Comparison of ENCODE assay signal across 1 cellular context in the genomic region with DNA sequence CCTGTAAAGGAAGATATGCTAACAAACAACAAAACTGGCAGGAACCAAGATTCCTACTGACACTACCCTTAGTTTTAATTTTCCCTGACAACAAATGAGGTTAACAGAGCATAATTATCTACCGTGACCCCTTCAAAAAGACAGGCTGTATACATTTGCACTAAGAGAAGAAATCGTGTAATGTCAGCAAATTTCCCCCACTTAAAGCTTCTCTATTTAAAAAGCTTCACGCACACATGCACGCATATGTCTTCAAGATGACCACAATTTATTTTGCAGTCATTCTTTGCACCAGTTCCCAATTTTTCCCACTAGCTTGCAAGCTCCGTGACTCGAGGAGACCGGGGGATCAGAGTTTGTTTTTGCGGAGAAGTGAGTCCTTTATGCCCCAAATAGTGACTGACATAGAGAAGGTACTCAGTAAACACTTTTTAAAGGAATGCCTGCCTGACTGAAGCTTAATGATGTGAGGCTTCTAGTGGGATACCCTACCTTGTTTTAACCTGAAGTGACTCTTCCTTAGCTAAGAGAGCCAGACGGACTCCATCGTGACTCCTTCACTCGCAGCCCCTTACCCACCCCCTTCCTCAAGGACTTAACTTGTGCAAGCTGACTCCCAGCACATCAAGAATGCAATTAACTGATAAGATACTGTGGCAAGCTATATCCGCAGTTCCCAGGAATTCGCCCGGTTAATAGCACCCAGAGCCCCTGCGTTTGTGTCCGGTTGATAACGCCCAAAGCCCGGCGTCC.
TF ChIP-seq lines count a peak whose summit lies in the region.

No MANE protein-coding gene starts in this region.

TF ChIP-seq in K562, 482 proteins besides CTCF, POLR2A, EP300 and RAD21 (continued from another document and continues in another):
- no peak for TF ChIP-seq ZNF184 (CRISPR knock-in tag; IDR thresholded peaks at IDR 0.05)
- peak; percentile 94; the same call in 1 of the 2 replicates for TF ChIP-seq ZNF584 (CRISPR knock-in tag; IDR thresholded peaks at IDR 0.05; ENCODE audit: low read depth)
- TF ChIP-seq CCNT2 (IDR thresholded peaks at IDR 0.05; ENCODE audit: borderline replicate concordance, extremely low read depth, insufficient read length, low read depth, low read length) = peak; percentile 58
- TF ChIP-seq, protein P1, sequence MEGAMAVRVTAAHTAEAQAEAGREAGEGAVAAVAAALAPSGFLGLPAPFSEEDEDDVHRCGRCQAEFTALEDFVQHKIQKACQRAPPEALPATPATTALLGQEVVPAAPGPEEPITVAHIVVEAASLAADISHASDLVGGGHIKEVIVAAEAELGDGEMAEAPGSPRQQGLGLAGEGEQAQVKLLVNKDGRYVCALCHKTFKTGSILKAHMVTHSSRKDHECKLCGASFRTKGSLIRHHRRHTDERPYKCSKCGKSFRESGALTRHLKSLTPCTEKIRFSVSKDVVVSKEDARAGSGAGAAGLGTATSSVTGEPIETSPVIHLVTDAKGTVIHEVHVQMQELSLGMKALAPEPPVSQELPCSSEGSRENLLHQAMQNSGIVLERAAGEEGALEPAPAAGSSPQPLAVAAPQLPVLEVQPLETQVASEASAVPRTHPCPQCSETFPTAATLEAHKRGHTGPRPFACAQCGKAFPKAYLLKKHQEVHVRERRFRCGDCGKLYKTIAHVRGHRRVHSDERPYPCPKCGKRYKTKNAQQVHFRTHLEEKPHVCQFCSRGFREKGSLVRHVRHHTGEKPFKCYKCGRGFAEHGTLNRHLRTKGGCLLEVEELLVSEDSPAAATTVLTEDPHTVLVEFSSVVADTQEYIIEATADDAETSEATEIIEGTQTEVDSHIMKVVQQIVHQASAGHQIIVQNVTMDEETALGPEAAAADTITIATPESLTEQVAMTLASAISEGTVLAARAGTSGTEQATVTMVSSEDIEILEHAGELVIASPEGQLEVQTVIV (CRISPR knock-in tag; IDR thresholded peaks at IDR 0.05; ENCODE audit: borderline replicate concordance) = peak; percentile 33; the same call in 1 of the 2 replicates
- no peak for TF ChIP-seq ZNF347 (CRISPR knock-in tag; IDR thresholded peaks at IDR 0.05; ENCODE audit: low read depth)
- TF ChIP-seq ELF2 (CRISPR knock-in tag; IDR thresholded peaks at IDR 0.05) = 0 out of 2 replicates have a peak, but pooled peaks have one; percentile 8
- peak; percentile 35; the same call in 1 of the 2 replicates for TF ChIP-seq FOXM1 (IDR thresholded peaks at IDR 0.05; ENCODE audit: low read depth)
- TF ChIP-seq FOXM1 (CRISPR knock-in tag; IDR thresholded peaks at IDR 0.05; ENCODE audit: low read depth) = no peak
- no peak for TF ChIP-seq ZNF143 (CRISPR knock-in tag; IDR thresholded peaks at IDR 0.05)
- no peak for TF ChIP-seq EWSR1 (IDR thresholded peaks at IDR 0.05; ENCODE audit: borderline replicate concordance, low read depth, partially characterized antibody)
- TF ChIP-seq, protein P2, sequence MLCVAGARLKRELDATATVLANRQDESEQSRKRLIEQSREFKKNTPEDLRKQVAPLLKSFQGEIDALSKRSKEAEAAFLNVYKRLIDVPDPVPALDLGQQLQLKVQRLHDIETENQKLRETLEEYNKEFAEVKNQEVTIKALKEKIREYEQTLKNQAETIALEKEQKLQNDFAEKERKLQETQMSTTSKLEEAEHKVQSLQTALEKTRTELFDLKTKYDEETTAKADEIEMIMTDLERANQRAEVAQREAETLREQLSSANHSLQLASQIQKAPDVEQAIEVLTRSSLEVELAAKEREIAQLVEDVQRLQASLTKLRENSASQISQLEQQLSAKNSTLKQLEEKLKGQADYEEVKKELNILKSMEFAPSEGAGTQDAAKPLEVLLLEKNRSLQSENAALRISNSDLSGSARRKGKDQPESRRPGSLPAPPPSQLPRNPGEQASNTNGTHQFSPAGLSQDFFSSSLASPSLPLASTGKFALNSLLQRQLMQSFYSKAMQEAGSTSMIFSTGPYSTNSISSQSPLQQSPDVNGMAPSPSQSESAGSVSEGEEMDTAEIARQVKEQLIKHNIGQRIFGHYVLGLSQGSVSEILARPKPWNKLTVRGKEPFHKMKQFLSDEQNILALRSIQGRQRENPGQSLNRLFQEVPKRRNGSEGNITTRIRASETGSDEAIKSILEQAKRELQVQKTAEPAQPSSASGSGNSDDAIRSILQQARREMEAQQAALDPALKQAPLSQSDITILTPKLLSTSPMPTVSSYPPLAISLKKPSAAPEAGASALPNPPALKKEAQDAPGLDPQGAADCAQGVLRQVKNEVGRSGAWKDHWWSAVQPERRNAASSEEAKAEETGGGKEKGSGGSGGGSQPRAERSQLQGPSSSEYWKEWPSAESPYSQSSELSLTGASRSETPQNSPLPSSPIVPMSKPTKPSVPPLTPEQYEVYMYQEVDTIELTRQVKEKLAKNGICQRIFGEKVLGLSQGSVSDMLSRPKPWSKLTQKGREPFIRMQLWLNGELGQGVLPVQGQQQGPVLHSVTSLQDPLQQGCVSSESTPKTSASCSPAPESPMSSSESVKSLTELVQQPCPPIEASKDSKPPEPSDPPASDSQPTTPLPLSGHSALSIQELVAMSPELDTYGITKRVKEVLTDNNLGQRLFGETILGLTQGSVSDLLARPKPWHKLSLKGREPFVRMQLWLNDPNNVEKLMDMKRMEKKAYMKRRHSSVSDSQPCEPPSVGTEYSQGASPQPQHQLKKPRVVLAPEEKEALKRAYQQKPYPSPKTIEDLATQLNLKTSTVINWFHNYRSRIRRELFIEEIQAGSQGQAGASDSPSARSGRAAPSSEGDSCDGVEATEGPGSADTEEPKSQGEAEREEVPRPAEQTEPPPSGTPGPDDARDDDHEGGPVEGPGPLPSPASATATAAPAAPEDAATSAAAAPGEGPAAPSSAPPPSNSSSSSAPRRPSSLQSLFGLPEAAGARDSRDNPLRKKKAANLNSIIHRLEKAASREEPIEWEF (CRISPR knock-in tag; IDR thresholded peaks at IDR 0.05) = peak; percentile 91
- TF ChIP-seq SP1 (CRISPR knock-in tag; IDR thresholded peaks at IDR 0.05) = no peak
- TF ChIP-seq E2F3 (CRISPR knock-in tag; IDR thresholded peaks at IDR 0.05) = no peak; the same call in none of the 2 replicates
- TF ChIP-seq, protein P3, sequence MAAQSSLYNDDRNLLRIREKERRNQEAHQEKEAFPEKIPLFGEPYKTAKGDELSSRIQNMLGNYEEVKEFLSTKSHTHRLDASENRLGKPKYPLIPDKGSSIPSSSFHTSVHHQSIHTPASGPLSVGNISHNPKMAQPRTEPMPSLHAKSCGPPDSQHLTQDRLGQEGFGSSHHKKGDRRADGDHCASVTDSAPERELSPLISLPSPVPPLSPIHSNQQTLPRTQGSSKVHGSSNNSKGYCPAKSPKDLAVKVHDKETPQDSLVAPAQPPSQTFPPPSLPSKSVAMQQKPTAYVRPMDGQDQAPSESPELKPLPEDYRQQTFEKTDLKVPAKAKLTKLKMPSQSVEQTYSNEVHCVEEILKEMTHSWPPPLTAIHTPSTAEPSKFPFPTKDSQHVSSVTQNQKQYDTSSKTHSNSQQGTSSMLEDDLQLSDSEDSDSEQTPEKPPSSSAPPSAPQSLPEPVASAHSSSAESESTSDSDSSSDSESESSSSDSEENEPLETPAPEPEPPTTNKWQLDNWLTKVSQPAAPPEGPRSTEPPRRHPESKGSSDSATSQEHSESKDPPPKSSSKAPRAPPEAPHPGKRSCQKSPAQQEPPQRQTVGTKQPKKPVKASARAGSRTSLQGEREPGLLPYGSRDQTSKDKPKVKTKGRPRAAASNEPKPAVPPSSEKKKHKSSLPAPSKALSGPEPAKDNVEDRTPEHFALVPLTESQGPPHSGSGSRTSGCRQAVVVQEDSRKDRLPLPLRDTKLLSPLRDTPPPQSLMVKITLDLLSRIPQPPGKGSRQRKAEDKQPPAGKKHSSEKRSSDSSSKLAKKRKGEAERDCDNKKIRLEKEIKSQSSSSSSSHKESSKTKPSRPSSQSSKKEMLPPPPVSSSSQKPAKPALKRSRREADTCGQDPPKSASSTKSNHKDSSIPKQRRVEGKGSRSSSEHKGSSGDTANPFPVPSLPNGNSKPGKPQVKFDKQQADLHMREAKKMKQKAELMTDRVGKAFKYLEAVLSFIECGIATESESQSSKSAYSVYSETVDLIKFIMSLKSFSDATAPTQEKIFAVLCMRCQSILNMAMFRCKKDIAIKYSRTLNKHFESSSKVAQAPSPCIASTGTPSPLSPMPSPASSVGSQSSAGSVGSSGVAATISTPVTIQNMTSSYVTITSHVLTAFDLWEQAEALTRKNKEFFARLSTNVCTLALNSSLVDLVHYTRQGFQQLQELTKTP (IDR thresholded peaks at IDR 0.05; ENCODE audit: low read depth in 1 of 2, partially characterized antibody in 2 of 2) = peak; percentile 10 to 29
- TF ChIP-seq, protein P4, sequence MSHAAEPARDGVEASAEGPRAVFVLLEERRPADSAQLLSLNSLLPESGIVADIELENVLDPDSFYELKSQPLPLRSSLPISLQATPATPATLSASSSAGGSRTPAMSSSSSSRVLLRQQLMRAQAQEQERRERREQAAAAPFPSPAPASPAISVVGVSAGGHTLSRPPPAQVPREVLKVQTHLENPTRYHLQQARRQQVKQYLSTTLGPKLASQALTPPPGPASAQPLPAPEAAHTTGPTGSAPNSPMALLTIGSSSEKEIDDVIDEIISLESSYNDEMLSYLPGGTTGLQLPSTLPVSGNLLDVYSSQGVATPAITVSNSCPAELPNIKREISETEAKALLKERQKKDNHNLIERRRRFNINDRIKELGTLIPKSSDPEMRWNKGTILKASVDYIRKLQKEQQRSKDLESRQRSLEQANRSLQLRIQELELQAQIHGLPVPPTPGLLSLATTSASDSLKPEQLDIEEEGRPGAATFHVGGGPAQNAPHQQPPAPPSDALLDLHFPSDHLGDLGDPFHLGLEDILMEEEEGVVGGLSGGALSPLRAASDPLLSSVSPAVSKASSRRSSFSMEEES (CRISPR knock-in tag; IDR thresholded peaks at IDR 0.05) = no peak; the same call in 1 of the 2 replicates
- TF ChIP-seq ZNF212 (CRISPR knock-in tag; IDR thresholded peaks at IDR 0.05) = no peak
- no peak for TF ChIP-seq HMG20A (CRISPR knock-in tag; conservative IDR thresholded peaks at IDR 0.05)
- TF ChIP-seq THRAP3 (IDR thresholded peaks at IDR 0.05; ENCODE audit: borderline replicate concordance) = no peak; the same call in 1 of the 2 replicates
- TF ChIP-seq ZC3H4 (CRISPR knock-in tag; IDR thresholded peaks at IDR 0.05; ENCODE audit: borderline replicate concordance) = peak; percentile 92; the same call in 1 of the 2 replicates
- no peak for TF ChIP-seq NFXL1 (CRISPR knock-in tag; IDR thresholded peaks at IDR 0.05)
- peak; percentile 84; the same call in 1 of the 2 replicates for TF ChIP-seq HIVEP1 (CRISPR knock-in tag; IDR thresholded peaks at IDR 0.05)
- no peak for TF ChIP-seq KAT2B (IDR thresholded peaks at IDR 0.05; ENCODE audit: low read depth, low read length)
- TF ChIP-seq KHSRP (IDR thresholded peaks at IDR 0.05) = no peak
- TF ChIP-seq TCF7L2 (IDR thresholded peaks at IDR 0.05; ENCODE audit: low read depth, low read length) = no peak
- TF ChIP-seq, protein P5, sequence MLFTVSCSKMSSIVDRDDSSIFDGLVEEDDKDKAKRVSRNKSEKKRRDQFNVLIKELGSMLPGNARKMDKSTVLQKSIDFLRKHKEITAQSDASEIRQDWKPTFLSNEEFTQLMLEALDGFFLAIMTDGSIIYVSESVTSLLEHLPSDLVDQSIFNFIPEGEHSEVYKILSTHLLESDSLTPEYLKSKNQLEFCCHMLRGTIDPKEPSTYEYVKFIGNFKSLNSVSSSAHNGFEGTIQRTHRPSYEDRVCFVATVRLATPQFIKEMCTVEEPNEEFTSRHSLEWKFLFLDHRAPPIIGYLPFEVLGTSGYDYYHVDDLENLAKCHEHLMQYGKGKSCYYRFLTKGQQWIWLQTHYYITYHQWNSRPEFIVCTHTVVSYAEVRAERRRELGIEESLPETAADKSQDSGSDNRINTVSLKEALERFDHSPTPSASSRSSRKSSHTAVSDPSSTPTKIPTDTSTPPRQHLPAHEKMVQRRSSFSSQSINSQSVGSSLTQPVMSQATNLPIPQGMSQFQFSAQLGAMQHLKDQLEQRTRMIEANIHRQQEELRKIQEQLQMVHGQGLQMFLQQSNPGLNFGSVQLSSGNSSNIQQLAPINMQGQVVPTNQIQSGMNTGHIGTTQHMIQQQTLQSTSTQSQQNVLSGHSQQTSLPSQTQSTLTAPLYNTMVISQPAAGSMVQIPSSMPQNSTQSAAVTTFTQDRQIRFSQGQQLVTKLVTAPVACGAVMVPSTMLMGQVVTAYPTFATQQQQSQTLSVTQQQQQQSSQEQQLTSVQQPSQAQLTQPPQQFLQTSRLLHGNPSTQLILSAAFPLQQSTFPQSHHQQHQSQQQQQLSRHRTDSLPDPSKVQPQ (CRISPR knock-in tag; IDR thresholded peaks at IDR 0.05; ENCODE audit: borderline replicate concordance) = no peak
- peak; percentile 68 for TF ChIP-seq MTA2 (IDR thresholded peaks at IDR 0.05; ENCODE audit: low read depth)
- no peak for TF ChIP-seq SREBF2 (CRISPR knock-in tag; IDR thresholded peaks at IDR 0.05)
- TF ChIP-seq ADNP (tag; IDR thresholded peaks at IDR 0.05) = no peak
- TF ChIP-seq, protein P6, sequence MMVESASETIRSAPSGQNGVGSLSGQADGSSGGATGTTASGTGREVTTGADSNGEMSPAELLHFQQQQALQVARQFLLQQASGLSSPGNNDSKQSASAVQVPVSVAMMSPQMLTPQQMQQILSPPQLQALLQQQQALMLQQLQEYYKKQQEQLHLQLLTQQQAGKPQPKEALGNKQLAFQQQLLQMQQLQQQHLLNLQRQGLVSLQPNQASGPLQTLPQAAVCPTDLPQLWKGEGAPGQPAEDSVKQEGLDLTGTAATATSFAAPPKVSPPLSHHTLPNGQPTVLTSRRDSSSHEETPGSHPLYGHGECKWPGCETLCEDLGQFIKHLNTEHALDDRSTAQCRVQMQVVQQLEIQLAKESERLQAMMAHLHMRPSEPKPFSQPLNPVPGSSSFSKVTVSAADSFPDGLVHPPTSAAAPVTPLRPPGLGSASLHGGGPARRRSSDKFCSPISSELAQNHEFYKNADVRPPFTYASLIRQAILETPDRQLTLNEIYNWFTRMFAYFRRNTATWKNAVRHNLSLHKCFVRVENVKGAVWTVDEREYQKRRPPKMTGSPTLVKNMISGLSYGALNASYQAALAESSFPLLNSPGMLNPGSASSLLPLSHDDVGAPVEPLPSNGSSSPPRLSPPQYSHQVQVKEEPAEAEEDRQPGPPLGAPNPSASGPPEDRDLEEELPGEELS (CRISPR knock-in tag; IDR thresholded peaks at IDR 0.05; ENCODE audit: borderline replicate concordance) = no peak
- TF ChIP-seq KLF6 (CRISPR knock-in tag; IDR thresholded peaks at IDR 0.05; ENCODE audit: borderline replicate concordance) = peak; percentile 94; the same call in 1 of the 2 replicates
- TF ChIP-seq, protein P7, sequence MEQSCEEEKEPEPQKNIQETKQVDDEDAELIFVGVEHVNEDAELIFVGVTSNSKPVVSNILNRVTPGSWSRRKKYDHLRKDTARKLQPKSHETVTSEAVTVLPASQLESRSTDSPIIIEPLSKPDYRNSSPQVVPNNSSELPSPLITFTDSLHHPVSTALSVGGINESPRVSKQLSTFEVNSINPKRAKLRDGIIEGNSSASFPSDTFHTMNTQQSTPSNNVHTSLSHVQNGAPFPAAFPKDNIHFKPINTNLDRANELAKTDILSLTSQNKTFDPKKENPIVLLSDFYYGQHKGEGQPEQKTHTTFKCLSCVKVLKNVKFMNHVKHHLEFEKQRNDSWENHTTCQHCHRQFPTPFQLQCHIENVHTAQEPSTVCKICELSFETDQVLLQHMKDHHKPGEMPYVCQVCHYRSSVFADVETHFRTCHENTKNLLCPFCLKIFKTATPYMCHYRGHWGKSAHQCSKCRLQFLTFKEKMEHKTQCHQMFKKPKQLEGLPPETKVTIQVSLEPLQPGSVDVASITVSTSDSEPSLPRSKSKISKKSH (CRISPR knock-in tag; IDR thresholded peaks at IDR 0.05) = no peak
- no peak for TF ChIP-seq GABPB2 (CRISPR knock-in tag; conservative IDR thresholded peaks at IDR 0.05)
- TF ChIP-seq, protein P8, sequence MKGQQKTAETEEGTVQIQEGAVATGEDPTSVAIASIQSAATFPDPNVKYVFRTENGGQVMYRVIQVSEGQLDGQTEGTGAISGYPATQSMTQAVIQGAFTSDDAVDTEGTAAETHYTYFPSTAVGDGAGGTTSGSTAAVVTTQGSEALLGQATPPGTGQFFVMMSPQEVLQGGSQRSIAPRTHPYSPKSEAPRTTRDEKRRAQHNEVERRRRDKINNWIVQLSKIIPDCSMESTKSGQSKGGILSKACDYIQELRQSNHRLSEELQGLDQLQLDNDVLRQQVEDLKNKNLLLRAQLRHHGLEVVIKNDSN (CRISPR knock-in tag; IDR thresholded peaks at IDR 0.05) = no peak
- TF ChIP-seq CBFA2T3 (IDR thresholded peaks at IDR 0.05) = peak; percentile 94
- no peak for TF ChIP-seq ETS2 (tag; IDR thresholded peaks at IDR 0.05; ENCODE audit: borderline replicate concordance, poor library complexity, severe bottlenecking)
